In the genomic region with DNA sequence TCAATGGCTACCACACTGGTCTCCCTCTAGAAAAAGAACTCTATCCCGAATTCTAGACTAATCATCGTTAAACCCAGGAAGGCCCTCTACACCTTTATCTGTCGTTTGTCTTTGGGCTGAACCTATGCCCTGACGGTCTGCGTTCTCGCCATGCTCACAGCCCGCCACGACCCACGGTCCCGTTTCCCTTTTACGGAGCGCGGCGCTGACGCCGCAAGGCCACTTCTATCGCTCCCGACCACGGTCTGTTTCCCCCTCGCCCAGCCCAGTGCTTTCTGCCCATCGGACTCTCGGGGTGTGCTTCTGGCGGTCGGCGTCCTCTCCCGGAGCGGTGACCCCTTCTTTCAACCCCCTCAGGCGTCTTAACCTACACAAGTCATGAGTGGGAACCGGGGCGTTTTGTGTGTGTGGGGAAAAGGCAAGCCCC, we compare ENCODE assay signal across 8 cellular contexts. TPM values are rescaled to one million over a fixed set of nuclear protein-coding genes. Genes with fewer than 3 reads are reported as not detected.
DNase-seq lines count a peak whose midpoint lies in the region; ATAC-seq and TF ChIP-seq lines count a peak whose summit lies in the region.

No MANE protein-coding gene starts in this region.

- H3K36me3 Mint-ChIP-seq in activated naive CD8-positive, alpha-beta T cell treated with anti-CD3 and anti-CD28 coated beads, Interleukin-2, amount 10 ng/mL, durations not matched to agents 7 days and 5 days = peaks cover 15% of the 10 kb centered on the region

- peak overlapping the region; percentile 98 for H3K9ac ChIP-seq in SK-N-MC (ENCODE audit: insufficient read length)

- no peaks in the 10 kb centered on the region for H3K9me3 Mint-ChIP-seq in activated naive CD8-positive, alpha-beta T cell treated with anti-CD3 and anti-CD28 coated beads, Interleukin-2, amount 10 ng/mL, durations not matched to agents 7 days and 5 days

- no peak for TF ChIP-seq POLR2A in heart left ventricle (IDR thresholded peaks at IDR 0.05)

- H3K4me1 Mint-ChIP-seq in activated naive CD8-positive, alpha-beta T cell treated with anti-CD3 and anti-CD28 coated beads, Interleukin-2, amount 10 ng/mL, durations not matched to agents 7 days and 5 days = peaks cover 27% of the 10 kb centered on the region

- intact Hi-C loops in heart left ventricle (cut with DNase I) (loop anchor here in 7 of 10 donors (1.0 to 10.0 kb wide), 11 partner anchors 51 to 177 kb away; a partner anchor contains a TSS), posterior cingulate gyrus (cut with DNase I) (loop anchor here (2.0 to 5.0 kb wide), 3 partner anchors 51 to 174 kb away; a partner anchor contains a TSS)

- H3K9me3 ChIP-seq in BE2C = no peaks in the 10 kb centered on the region
- no peaks in the 10 kb centered on the region for H3K9me3 ChIP-seq in SK-N-MC (ENCODE audit: low read depth, low read length)
- H3K9me3 ChIP-seq in heart left ventricle = no peaks in the 10 kb centered on the region

- 0 to 2% (median 0%) methylated on average over 26 to 30 of the region's 30 CpGs for WGBS in heart left ventricle, 4 donors

- H3K4me3 Mint-ChIP-seq in activated naive CD8-positive, alpha-beta T cell treated with anti-CD3 and anti-CD28 coated beads, Interleukin-2, amount 10 ng/mL, durations not matched to agents 7 days and 5 days = peak overlapping the region; percentile 96

- peak overlapping the region; percentile 59; the same call in 1 of the 2 replicates for H3K27ac ChIP-seq in SK-N-MC
- H3K27ac ChIP-seq in heart left ventricle = peak overlapping the region; percentile 74 to 100 (median 95)

- H3K27me3 Mint-ChIP-seq in activated naive CD8-positive, alpha-beta T cell treated with anti-CD3 and anti-CD28 coated beads, Interleukin-2, amount 10 ng/mL, durations not matched to agents 7 days and 5 days = no peaks in the 10 kb centered on the region

- DNase-seq in BE2C (peak; percentile 49), SK-N-MC (ENCODE audit: low read depth, low spot score) (no peak), heart left ventricle (peak; percentile 37 to 80 (median 55)), posterior cingulate gyrus (peak in 8 of 10 donors; percentile 31 to 87 (median 49)), iPS-NIHi11 (ENCODE audit: low spot score) (no peak)
- DNase-seq in activated naive CD8-positive, alpha-beta T cell treated with anti-CD3 and anti-CD28 coated beads, Interleukin-2, amount 10 ng/mL, durations not matched to agents 7 days and 5 days = peak; percentile 65

- TF ChIP-seq CTCF in BE2C (IDR thresholded peaks at IDR 0.05; ENCODE audit: low read depth, low read length) = no peak
- no peak for TF ChIP-seq CTCF in heart left ventricle (IDR thresholded peaks at IDR 0.05)

- H3K27me3 ChIP-seq in BE2C = no peaks in the 10 kb centered on the region
- no peaks in the 10 kb centered on the region for H3K27me3 ChIP-seq in heart left ventricle

- POLR2A ChIA-PET in activated naive CD8-positive, alpha-beta T cell treated with anti-CD3 and anti-CD28 coated beads, Interleukin-2, amount 10 ng/mL, durations not matched to agents 7 days and 5 days (lab: Charles Lee) = interaction anchor here (0.7 to 2.2 kb wide), 8 partner anchors 38 to 1443 kb away, joined by 3 to 26 read pairs (median 4); a partner anchor contains a TSS

- ATAC-seq in GM19372 (IDR thresholded peaks at IDR 0.05; ENCODE audit: low read depth, unreplicated experiment) = peak; percentile 28
- peak; percentile 16 for ATAC-seq in HG03457 (IDR thresholded peaks at IDR 0.05; ENCODE audit: unreplicated experiment)
- ATAC-seq in activated naive CD8-positive, alpha-beta T cell treated with anti-CD3 and anti-CD28 coated beads, Interleukin-2, amount 10 ng/mL, durations not matched to agents 7 days and 5 days (ENCODE audit: low read depth) = peak; percentile 30
- peak in 3 of 4 donors; percentile 25 to 54 (median 52) for ATAC-seq in heart left ventricle

- no peaks in the 10 kb centered on the region for H3K36me3 ChIP-seq in BE2C
- no peaks in the 10 kb centered on the region for H3K36me3 ChIP-seq in SK-N-MC (ENCODE audit: insufficient read depth, low read length)
- H3K36me3 ChIP-seq in heart left ventricle = peaks cover 0 to 6% (median 0%) of the 10 kb centered on the region in 9 donors

- H3K4me1 ChIP-seq in BE2C = no peaks in the 10 kb centered on the region
- peaks cover 0 to 20% (median 0%) of the 10 kb centered on the region in 12 donors for H3K4me1 ChIP-seq in heart left ventricle

- H3K4me3 ChIP-seq in BE2C (ENCODE audit: low read depth, low read length) = peak overlapping the region; percentile 90
- H3K4me3 ChIP-seq in SK-N-MC = peak overlapping the region; percentile 97
- H3K4me3 ChIP-seq in heart left ventricle = peak overlapping the region; percentile 50 to 94 (median 84)

- peak overlapping the region; percentile 94 for H3K27ac Mint-ChIP-seq in activated naive CD8-positive, alpha-beta T cell treated with anti-CD3 and anti-CD28 coated beads, Interleukin-2, amount 10 ng/mL, durations not matched to agents 7 days and 5 days

RNA-seq across cellular contexts. Expression of a gene that starts 1.0 kb away (rescaled TPM):
- 1.6 TPM for polyA plus RNA-seq in BE2C (2012; ENCODE audit: insufficient read depth, insufficient read length, low read depth)
- 10 to 100 TPM; 17.9 to 18.0 TPM for total RNA-seq in activated naive CD8-positive, alpha-beta T cell treated with anti-CD3 and anti-CD28 coated beads, Interleukin-2, amount 10 ng/mL, durations not matched to agents 7 days and 5 days
- total RNA-seq in heart left ventricle = 1 to 10 TPM; 1.4 to 2.7 (median 1.8) TPM
- 1 to 10 TPM in 1 of 2 donors, under 1 TPM in 1; 0.91 to 2.7 TPM for polyA plus RNA-seq in heart left ventricle

Comparison
In these comparisons a context has a peak if more than half of its experiments do, and no peak if none do; other contexts are left out.
1. DNase-seq: peak in BE2C (single experiment), activated naive CD8-positive, alpha-beta T cell treated with anti-CD3 and anti-CD28 coated beads, Interleukin-2, amount 10 ng/mL, durations not matched to agents 7 days and 5 days (single experiment), heart left ventricle (5 of 5) and posterior cingulate gyrus (8 of 10); none in SK-N-MC (single experiment) and iPS-NIHi11 (single experiment).
2. RNA of a gene that starts 1.0 kb away (total RNA-seq): 17.9 to 18.0 TPM in activated naive CD8-positive, alpha-beta T cell treated with anti-CD3 and anti-CD28 coated beads, Interleukin-2, amount 10 ng/mL, durations not matched to agents 7 days and 5 days; 1.4 to 2.7 TPM in heart left ventricle; every median in the first group is over 4 times any median in the second.
3. Peak in every context shown above with its lines, with median percentiles within 50 percentile points of each other: H3K4me3 ChIP-seq and ATAC-seq.